Comparison of ENCODE assay signal across 21 cellular contexts in genomic region chr18:58851874-58852273, GRCh38. TPM values are rescaled to one million over a fixed set of nuclear protein-coding genes. Genes with fewer than 3 reads are reported as not detected.
DNase-seq lines count a peak whose midpoint lies in the region; ATAC-seq and TF ChIP-seq lines count a peak whose summit lies in the region.
"Had no signal": no experiment of that assay in that cellular context is flagged by ENCODE, and none has a peak within 500 bp of the region (broad histone marks: within the 10 kb centered on the region; RNA-seq: fewer than 3 reads in every experiment).

No MANE protein-coding gene starts in this region.

- H2AFZ ChIP-seq in H9 (ENCODE audit: low read length), result no peak overlapping the region
- H2AFZ ChIP-seq: GM23248 had no signal

- H3K36me3 ChIP-seq in thoracic aorta, result no peaks in the 10 kb centered on the region

- H3K4me3 Mint-ChIP-seq in H9, result no peak overlapping the region
- no peak overlapping the region for H3K4me3 Mint-ChIP-seq in activated T-helper 17 cell treated with anti-CD3 and anti-CD28 coated beads, Interleukin-2, amount 50 U/mL, for 72 hours
- no peak overlapping the region for H3K4me3 Mint-ChIP-seq in CD4-positive, alpha-beta T cell
- H3K4me3 Mint-ChIP-seq: CD14-positive monocyte had no signal

- WGBS in H9 (ENCODE audit: extremely low coverage, insufficient read length, low lambda C conversion rate), result no CpG with 5 or more reads among the region's 4 CpGs

- H4K5ac ChIP-seq in H9 (ENCODE audit: insufficient read length, low read depth, low read length), result no peak overlapping the region

- H3K9me3 Mint-ChIP-seq in H9, result no peaks in the 10 kb centered on the region; a peak in 1 of 5 replicates
- no peaks in the 10 kb centered on the region for H3K9me3 Mint-ChIP-seq in activated T-helper 17 cell treated with anti-CD3 and anti-CD28 coated beads, Interleukin-2, amount 50 U/mL, for 72 hours
- H3K9me3 Mint-ChIP-seq in CD4-positive, alpha-beta T cell, result no peaks in the 10 kb centered on the region

- no peak overlapping the region for H2BK5ac ChIP-seq in H9 (ENCODE audit: insufficient read length, low read length)

- DNase-seq in H9 (no peak), fibroblast of villous mesenchyme (ENCODE audit: low read depth) (peak; percentile 52), thoracic aorta (ENCODE audit: low spot score) (no peak), erythroblast (lab: John Stamatoyannopoulos, UW) (no peak)
- DNase-seq in CD4-positive, alpha-beta T cell, result no peak
- DNase-seq: ACHN, AML-193, DMS79, GM23248, NCI-H1048, NCI-H146, NCI-H2081 treated with DMSO at 0.1 percent for 48 hours, NCI-H510A treated with DMSO at 0.1 percent for 48 hours had no signal

- no peak for TF ChIP-seq POLR2A in erythroblast (IDR thresholded peaks at IDR 0.05; ENCODE audit: low read length)

- H4K20me1 ChIP-seq in H9 (ENCODE audit: control insufficient read depth, insufficient read depth, insufficient read length), result no peaks in the 10 kb centered on the region

- POLR2A ChIA-PET in CD4-positive, alpha-beta T cell (lab: Charles Lee), result no interaction called here

- H3K27me3 ChIP-seq in H9 (ENCODE audit: insufficient read depth, low read length) (no peaks in the 10 kb centered on the region), thoracic aorta (replicated peaks; ENCODE audit: insufficient read depth) (no peaks in the 10 kb centered on the region)
- peaks cover 40% of the 10 kb centered on the region for H3K27me3 ChIP-seq in CD4-positive, alpha-beta T cell (ENCODE audit: control insufficient read depth, insufficient read depth, low read length)

- H3K27ac ChIP-seq in H9 (ENCODE audit: insufficient read length, low read depth, low read length), result no peak overlapping the region
- H3K27ac ChIP-seq in thoracic aorta, result peak overlapping the region; percentile 71 to 81
- no peak overlapping the region for H3K27ac ChIP-seq in CD4-positive, alpha-beta T cell (ENCODE audit: low read depth, low read length)
- H3K27ac ChIP-seq: GM23248, KMS-11 had no signal

- CTCF ChIA-PET in CD4-positive, alpha-beta T cell (lab: Charles Lee), result no interaction called here

- H3K4me1 Mint-ChIP-seq in H9, result peaks cover 50 to 59% of the 10 kb centered on the region in 2 experiments
- no peaks in the 10 kb centered on the region for H3K4me1 Mint-ChIP-seq in activated T-helper 17 cell treated with anti-CD3 and anti-CD28 coated beads, Interleukin-2, amount 50 U/mL, for 72 hours
- no peaks in the 10 kb centered on the region for H3K4me1 Mint-ChIP-seq in CD4-positive, alpha-beta T cell (ENCODE audit: low read depth)

- no peak overlapping the region for H3K4me2 ChIP-seq in H9 (ENCODE audit: insufficient read depth, insufficient read length, low read length)
- H3K4me2 ChIP-seq: KMS-11 had no signal

- H3K56ac ChIP-seq in H9 (ENCODE audit: insufficient read length, low read depth, low read length), result no peak overlapping the region

- no peak overlapping the region for H2BK12ac ChIP-seq in H9 (ENCODE audit: insufficient read length, low read depth, low read length)

- no peak overlapping the region for H2AK5ac ChIP-seq in H9 (ENCODE audit: insufficient read length, low read length)

- H3K4me3 ChIP-seq in fibroblast of villous mesenchyme (ENCODE audit: low read depth, low read length) (no peak overlapping the region), thoracic aorta (no peak overlapping the region)
- H3K4me3 ChIP-seq: GM12878, GM23248 had no signal

- no peak overlapping the region for H3K9ac ChIP-seq in H9 (ENCODE audit: extremely low read depth, insufficient read length, low read length)
- H3K9ac ChIP-seq: GM23248, KMS-11 had no signal

- peaks cover 0 to 7% (median 2%) of the 10 kb centered on the region in 3 experiments; a peak in 2 of 7 replicates for H3K36me3 Mint-ChIP-seq in H9 (ENCODE audit: insufficient read depth in 1 of 3, low read depth in 3 of 3)
- no peaks in the 10 kb centered on the region for H3K36me3 Mint-ChIP-seq in activated T-helper 17 cell treated with anti-CD3 and anti-CD28 coated beads, Interleukin-2, amount 50 U/mL, for 72 hours (ENCODE audit: low read depth)
- no peaks in the 10 kb centered on the region for H3K36me3 Mint-ChIP-seq in CD4-positive, alpha-beta T cell (ENCODE audit: low read depth)
- H3K36me3 Mint-ChIP-seq: CD14-positive monocyte had no signal

- peak overlapping the region; percentile 40 to 99 (median 65) for H3K27ac Mint-ChIP-seq in H9
- H3K27ac Mint-ChIP-seq in activated T-helper 17 cell treated with anti-CD3 and anti-CD28 coated beads, Interleukin-2, amount 50 U/mL, for 72 hours, result peak overlapping the region; percentile 11
- H3K27ac Mint-ChIP-seq in CD4-positive, alpha-beta T cell, result no peak overlapping the region
- H3K27ac Mint-ChIP-seq: CD14-positive monocyte had no signal

- H3K79me1 ChIP-seq in H9 (ENCODE audit: insufficient read depth, low read depth, low read length, poor library complexity, severe bottlenecking), result no peaks in the 10 kb centered on the region

- intact Hi-C loops in CD4-positive, alpha-beta T cell (cut with DNase I, micrococcal nuclease), result no loop called here

- no peak overlapping the region for H4K8ac ChIP-seq in H9 (replicated peaks; ENCODE audit: insufficient read length, low read depth, low read length)

- no peak overlapping the region for H2BK20ac ChIP-seq in H9 (ENCODE audit: low read depth, low read length, poor library complexity, severe bottlenecking)

- H3K4me1 ChIP-seq in H9 (ENCODE audit: insufficient read depth, low read length), result peaks cover 19% of the 10 kb centered on the region; the same call in 1 of the 2 replicates
- peaks cover 17 to 36% of the 10 kb centered on the region in 2 donors for H3K4me1 ChIP-seq in thoracic aorta (ENCODE audit: control insufficient read depth in 1 of 2, low read depth in 2 of 2)

- no peak overlapping the region for H2BK120ac ChIP-seq in H9 (ENCODE audit: low read depth, low read length, poor library complexity, severe bottlenecking)

- H3K9me3 ChIP-seq in H9 (ENCODE audit: control insufficient read depth, low read depth, low read length), result no peaks in the 10 kb centered on the region
- H3K9me3 ChIP-seq in thoracic aorta, result no peaks in the 10 kb centered on the region
- H3K9me3 ChIP-seq in CD4-positive, alpha-beta T cell (ENCODE audit: control insufficient read depth, low read length), result peaks cover 10% of the 10 kb centered on the region

- no peak for ATAC-seq in activated T-helper 17 cell treated with anti-CD3 and anti-CD28 coated beads, Interleukin-2, amount 50 U/mL, for 72 hours (replicated peaks)
- no peak for ATAC-seq in thoracic aorta (ENCODE audit: insufficient number of reproducible peaks, low FRiP score, low read depth)
- no peak for ATAC-seq in CD4-positive, alpha-beta T cell (ENCODE audit: poor library complexity)
- ATAC-seq in GM21367 (IDR thresholded peaks at IDR 0.05; ENCODE audit: unreplicated experiment), result no peak
- ATAC-seq: GM12878, Panc1, Right ventricle myocardium inferior, SK-N-SH treated with all-trans-retinoic acid at 6 μM for 48 hours had no signal

- H3K23ac ChIP-seq in H9 (ENCODE audit: insufficient read length, low read depth, low read length), result no peak overlapping the region

- no peaks in the 10 kb centered on the region for H3K23me2 ChIP-seq in H9 (ENCODE audit: insufficient read length, low read depth, low read length, poor library complexity, severe bottlenecking)

- no peak overlapping the region for H3K14ac ChIP-seq in H9 (ENCODE audit: insufficient read depth, low read length)

- 0 out of 2 replicates have a peak, but pooled peaks cover 2% of the 10 kb centered on the region for H3K79me2 ChIP-seq in H9 (ENCODE audit: insufficient read depth, low read length)

- TF ChIP-seq CTCF in H9 (conservative IDR thresholded peaks at IDR 0.05), result no peak
- no peak for TF ChIP-seq CTCF in fibroblast of villous mesenchyme (IDR thresholded peaks at IDR 0.05; ENCODE audit: insufficient read depth, low read depth, low read length)
- TF ChIP-seq CTCF in thoracic aorta (IDR thresholded peaks at IDR 0.05), result no peak
- TF ChIP-seq CTCF in CD4-positive, alpha-beta T cell (IDR thresholded peaks at IDR 0.05), result no peak

- H3K4ac ChIP-seq in H9 (ENCODE audit: low read depth, low read length), result no peak overlapping the region

- no peaks in the 10 kb centered on the region for H3K27me3 Mint-ChIP-seq in H9 (ENCODE audit: low read depth)
- peaks cover 39% of the 10 kb centered on the region for H3K27me3 Mint-ChIP-seq in activated T-helper 17 cell treated with anti-CD3 and anti-CD28 coated beads, Interleukin-2, amount 50 U/mL, for 72 hours
- H3K27me3 Mint-ChIP-seq in CD4-positive, alpha-beta T cell, result peaks cover 61% of the 10 kb centered on the region

- H4K91ac ChIP-seq in H9 (ENCODE audit: insufficient read length, low read depth, low read length), result no peak overlapping the region

- no peak overlapping the region for H3T11ph ChIP-seq in H9 (ENCODE audit: low read length)

- no peak overlapping the region for H2BK15ac ChIP-seq in H9 (ENCODE audit: low read depth, low read length)

- no peak overlapping the region for H3K18ac ChIP-seq in H9 (ENCODE audit: insufficient read length, low read depth, low read length)

RNA-seq across cellular contexts. Expression of gene ZNF532, which starts 12.8 kb away (rescaled TPM):
- total RNA-seq in H9 (2021), result 254 and 258 TPM in 2 replicates
- total RNA-seq in activated T-helper 17 cell treated with anti-CD3 and anti-CD28 coated beads, Interleukin-2, amount 50 U/mL, for 72 hours, result 10 to 100 TPM in 1 of 2 donors, 1 to 10 TPM in 1; 8.6 to 11.8 TPM
- total RNA-seq in fibroblast of villous mesenchyme, result 45.1 and 45.8 TPM in 2 replicates
- 100 to 1,000 TPM; 133 to 211 TPM for total RNA-seq in thoracic aorta
- total RNA-seq in CD4-positive, alpha-beta T cell, result 1 to 10 TPM; 9.8 to 9.9 TPM

Comparison
In these comparisons a context has a peak if more than half of its experiments do, and no peak if none do; other contexts are left out.
1. H3K27ac ChIP-seq: peak in thoracic aorta (2 of 2); none in H9 (single experiment) and CD4-positive, alpha-beta T cell (single experiment).